In the genomic region with DNA sequence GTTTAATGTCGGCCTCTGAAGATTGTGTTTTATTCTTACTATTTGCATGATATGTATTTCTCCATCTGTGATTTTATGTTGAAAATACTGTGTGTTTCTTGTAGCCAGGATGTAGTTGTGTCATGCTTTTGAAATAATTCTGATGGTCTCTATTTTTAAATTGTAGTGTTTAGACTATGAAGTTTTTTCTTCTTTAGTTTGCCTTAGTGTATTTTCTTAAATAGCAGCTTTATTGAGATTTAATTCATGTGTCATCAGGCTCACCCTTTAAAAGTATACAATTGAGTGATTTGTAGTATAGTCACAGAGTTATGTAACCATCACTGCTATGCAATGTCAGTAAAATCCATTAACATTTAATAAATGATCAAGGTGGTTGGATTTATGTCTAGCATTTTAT, we compare ENCODE assay signal across 30 cellular contexts.
"Had no signal": no experiment of that assay in that cellular context is flagged by ENCODE, and none has a peak within 500 bp of the region (broad histone marks: within the 10 kb centered on the region; RNA-seq: fewer than 3 reads in every experiment).

No MANE protein-coding gene starts in this region.

- H3K27me3 ChIP-seq: adrenal gland, body of pancreas, cardiac muscle cell, colonic mucosa, esophagus muscularis mucosa had no signal

- H3K4me1 ChIP-seq: adrenal gland, body of pancreas, colonic mucosa had no signal

- H3K4me3 ChIP-seq: adrenal gland, body of pancreas, cardiac muscle cell, colonic mucosa, esophagus muscularis mucosa had no signal

- DNase-seq: activated B cell treated with CpG ODN at 0.5 μM for 24 hours; activated CD4-positive, alpha-beta T cell treated with anti-CD3 and anti-CD28 coated beads for 48 hours; activated CD4-positive, alpha-beta T cell treated with anti-CD3 and anti-CD28 coated beads, Interleukin-2, amount 50 U/mL, for 1 hour; activated CD4-positive, alpha-beta T cell treated with anti-CD3 and anti-CD28 coated beads, Interleukin-2, amount 50 U/mL, for 48 hours; activated CD8-positive, alpha-beta memory T cell treated with anti-CD3 and anti-CD28 coated beads for 24 hours; activated CD8-positive, alpha-beta T cell treated with anti-CD3 and anti-CD28 coated beads for 36 hours; activated effector memory CD4-positive, alpha-beta T cell treated with anti-CD3 and anti-CD28 coated beads, Interleukin-2, amount 50 U/mL, for 16 hours; activated naive CD4-positive, alpha-beta T cell treated with anti-CD3 and anti-CD28 coated beads for 36 hours; activated naive CD8-positive, alpha-beta T cell treated with anti-CD3 and anti-CD28 coated beads for 36 hours; activated naive CD8-positive, alpha-beta T cell treated with anti-CD3 and anti-CD28 coated beads, Interleukin-2, amount 50 U/mL, for 24 hours; activated T-cell treated with anti-CD3 and anti-CD28 coated beads, Interleukin-2, amount 50 U/mL, for 4 hours; adrenal gland; amygdala; aorta; body of pancreas; central memory CD4-positive, alpha-beta T cell; cerebellar nuclear complex; colonic mucosa; effector CD8-positive, alpha-beta T cell; erythroblast; foreskin fibroblast; head of caudate nucleus; T-cell; T1000; WERI-Rb-1 had no signal

- H3K36me3 ChIP-seq: adrenal gland, cardiac muscle cell, colonic mucosa, esophagus muscularis mucosa had no signal

- H3K27ac ChIP-seq: adrenal gland, body of pancreas, cardiac muscle cell, colonic mucosa, esophagus muscularis mucosa, WERI-Rb-1 had no signal

- H3K9me3 ChIP-seq: adrenal gland, body of pancreas, colonic mucosa, esophagus muscularis mucosa had no signal

- ATAC-seq: activated CD4-positive, CD25-positive, alpha-beta regulatory T cell treated with anti-CD3 and anti-CD28 coated beads, Interleukin-2, amount 50 U/mL, for 24 hours; activated CD8-positive, alpha-beta T cell treated with anti-CD3 and anti-CD28 coated beads for 36 hours; activated naive CD8-positive, alpha-beta T cell treated with anti-CD3 and anti-CD28 coated beads, Interleukin-2, amount 50 U/mL, for 24 hours; activated T-cell treated with anti-CD3 and anti-CD28 coated beads, Interleukin-2, amount 50 U/mL, for 4 hours; activated T-helper 17 cell treated with anti-CD3 and anti-CD28 coated beads, Interleukin-2, amount 50 U/mL, for 72 hours; body of pancreas; T-cell had no signal

- FAIRE-seq: frontal cortex had no signal
